In the genomic region with DNA sequence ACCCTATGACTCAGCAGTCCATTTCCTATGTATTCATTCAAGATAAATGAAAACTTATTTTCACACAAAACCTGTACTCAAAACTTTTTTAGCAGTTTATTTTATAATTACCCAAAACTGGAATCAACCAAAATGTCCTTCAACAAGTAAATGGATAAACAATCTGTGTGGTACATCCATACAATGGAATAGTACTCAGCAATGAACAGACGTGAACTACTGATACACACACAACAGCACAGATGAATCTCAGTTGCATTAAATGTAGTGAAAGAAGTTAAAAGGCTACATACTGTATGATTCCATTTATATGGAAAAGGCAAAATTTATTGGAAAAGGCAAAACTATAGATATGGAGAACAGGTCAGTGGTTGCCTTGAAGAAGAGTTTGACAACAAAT, we compare ENCODE assay signal across 7 cellular contexts.
"Had no signal": no experiment of that assay in that cellular context is flagged by ENCODE, and none has a peak within 500 bp of the region (broad histone marks: within the 10 kb centered on the region; RNA-seq: fewer than 3 reads in every experiment).

No MANE protein-coding gene starts in this region.

- H3K27ac ChIP-seq: GM23248 had no signal

- H3K9me3 ChIP-seq: HAP-1 had no signal

- H3K4me3 ChIP-seq: GM23248, HAP-1 had no signal

- DNase-seq: GM23248, GOT3, H7, KG1 had no signal

- H3K9ac ChIP-seq: GM23248 had no signal

- ATAC-seq: HCT116, HepG2 had no signal

- H3K36me3 ChIP-seq: HAP-1 had no signal

- H2AFZ ChIP-seq: GM23248 had no signal

- FAIRE-seq: HepG2 had no signal
